In the genomic region with DNA sequence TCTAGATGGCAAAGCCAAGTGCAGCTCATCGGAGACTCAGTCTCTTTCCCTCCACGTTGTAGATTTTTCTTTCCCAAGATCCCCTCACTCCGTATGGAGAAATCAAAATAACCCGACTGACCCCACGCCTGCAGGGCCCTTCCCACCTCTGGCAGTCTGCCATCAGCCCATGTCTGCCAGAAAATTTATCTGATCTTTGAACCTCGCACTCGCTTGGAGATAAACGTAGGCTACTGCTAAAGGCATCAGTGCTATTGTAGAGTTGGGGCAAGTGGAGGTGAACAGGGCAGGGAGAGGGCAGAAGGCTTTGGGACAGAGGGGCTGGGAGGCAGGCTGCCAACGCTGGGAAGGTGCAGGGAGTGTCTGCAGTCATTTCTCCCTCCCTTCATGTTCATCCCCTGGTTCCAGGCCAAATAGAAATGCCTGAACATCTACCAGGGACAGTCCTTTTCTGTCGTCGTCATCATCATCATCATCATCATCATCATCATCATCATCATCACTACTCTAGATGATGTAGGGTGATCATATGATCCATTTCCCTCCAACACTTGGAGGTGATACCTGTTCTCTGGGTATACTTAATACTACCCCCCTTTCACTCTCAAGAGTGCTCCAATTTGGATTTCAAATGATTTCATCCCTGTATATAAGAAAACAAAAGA, we compare ENCODE assay signal across 20 cellular contexts.
"Had no signal": no experiment of that assay in that cellular context is flagged by ENCODE, and none has a peak within 500 bp of the region (broad histone marks: within the 10 kb centered on the region; RNA-seq: fewer than 3 reads in every experiment).

No MANE protein-coding gene starts in this region.

- H3K4me1 ChIP-seq: suprapubic skin, transverse colon had no signal

- DNase-seq: activated CD4-positive, alpha-beta memory T cell treated with anti-CD3 and anti-CD28 coated beads, Interleukin-2, amount 10 ng/mL, durations not matched to agents 7 days and 5 days; activated CD4-positive, alpha-beta T cell treated with anti-CD3 and anti-CD28 coated beads for 4 hours; activated CD8-positive, alpha-beta memory T cell treated with anti-CD3 and anti-CD28 coated beads, Interleukin-2, amount 10 ng/mL, durations not matched to agents 7 days and 5 days; activated naive CD4-positive, alpha-beta T cell treated with anti-CD3 and anti-CD28 coated beads for 36 hours; activated T-cell treated with anti-CD3 and anti-CD28 coated beads, Interleukin-2, amount 50 U/mL, for 1 hour; cortex of kidney; esophagus squamous epithelium; islet precursor cell; left lung; nephron progenitor cell; nucleus accumbens; retina; stimulated activated naive CD8-positive, alpha-beta T cell treated with anti-CD3 and anti-CD28 coated beads, Interleukin-15, amount 100 ng/mL, for 72 hours; T-cell; transverse colon had no signal

- H2AFZ ChIP-seq: hepatocyte had no signal

- H3K4me2 ChIP-seq: hepatocyte had no signal

- H3K27me3 ChIP-seq: esophagus squamous epithelium, hepatocyte, left lung, suprapubic skin, transverse colon, vagina had no signal

- H3K79me2 ChIP-seq: hepatocyte had no signal

- H3K9me3 ChIP-seq: esophagus squamous epithelium, left lung, suprapubic skin, transverse colon, vagina had no signal

- ATAC-seq: activated CD8-positive, alpha-beta memory T cell treated with anti-CD3 and anti-CD28 coated beads, Interleukin-2, amount 10 ng/mL, durations not matched to agents 7 days and 5 days; activated T-helper 17 cell treated with anti-CD3 and anti-CD28 coated beads, Interleukin-2, amount 50 U/mL, for 72 hours; left lung; stimulated activated naive CD8-positive, alpha-beta T cell treated with anti-CD3 and anti-CD28 coated beads, Interleukin-15, amount 100 ng/mL, for 72 hours; T-cell; WTC11 had no signal

- H3K4me3 ChIP-seq: esophagus squamous epithelium, hepatocyte, left lung, suprapubic skin, transverse colon, vagina had no signal

- H3K27ac ChIP-seq: esophagus squamous epithelium, hepatocyte, left lung, suprapubic skin, transverse colon, vagina had no signal

- H3K36me3 ChIP-seq: esophagus squamous epithelium, left lung, suprapubic skin, transverse colon, vagina had no signal
